Comparison of ENCODE assay signal across 8 cellular contexts in genomic region chr6:159716247-159717086, GRCh38. TPM values are rescaled to one million over a fixed set of nuclear protein-coding genes. Genes with fewer than 3 reads are reported as not detected.
DNase-seq lines count a peak whose midpoint lies in the region; ATAC-seq, FAIRE-seq and TF ChIP-seq lines count a peak whose summit lies in the region.

No MANE protein-coding gene starts in this region.

- POLR2A ChIA-PET in RWPE1 (lab: Yijun Ruan, JAX; ENCODE audit: low non-redundant PET), result interaction anchor here (0.6 kb wide), 1 partner anchor 16 kb away, joined by 3 read pairs; no protein-coding TSS in a partner anchor

- no peak for FAIRE-seq in D721Med (lab: Jason Lieb, UNC)

- ATAC-seq in HG02798 (IDR thresholded peaks at IDR 0.05; ENCODE audit: poor library complexity, unreplicated experiment) (no peak), HG02571 (IDR thresholded peaks at IDR 0.05; ENCODE audit: unreplicated experiment) (no peak)

- peak overlapping the region; percentile 84 for H3K27ac ChIP-seq in RWPE1

- peak overlapping the region; percentile 24 to 31 for H3K4me3 ChIP-seq in foreskin fibroblast (ENCODE audit: low read depth in 1 of 2, low read length in 2 of 2)

- TF ChIP-seq CTCF in RWPE1 (conservative IDR thresholded peaks at IDR 0.05; ENCODE audit: low read depth) (no peak), foreskin fibroblast (IDR thresholded peaks at IDR 0.05; ENCODE audit: low read depth, low read length) (no peak), D721Med (IDR thresholded peaks at IDR 0.05; ENCODE audit: insufficient read depth, missing control alignments) (no peak)

- peak; percentile 96 for DNase-seq in EH (ENCODE audit: low read depth)
- DNase-seq in RWPE1 (ENCODE audit: low spot score), result peak; percentile 78
- DNase-seq in foreskin fibroblast, result peak; percentile 95 to 97
- peak; percentile 99 for DNase-seq in renal cortical epithelial cell (ENCODE audit: low read depth)
- no peak for DNase-seq in D721Med (ENCODE audit: insufficient read length, low spot score)
- no peak for DNase-seq in GM19240 (ENCODE audit: insufficient read length, low spot score)

- CTCF ChIA-PET in RWPE1 (lab: Yijun Ruan, JAX), result no interaction called here

RNA-seq across cellular contexts. Expression of gene WTAP, which starts 10.8 kb away (rescaled TPM):
- 135 and 146 TPM in 2 replicates for total RNA-seq in renal cortical epithelial cell

RNA-seq across cellular contexts. Expression of gene SOD2, which starts 23.4 kb away (rescaled TPM):
- total RNA-seq in renal cortical epithelial cell, result 2,050 and 3,674 TPM in 2 replicates

RNA-seq across cellular contexts. Expression of gene ACAT2, which starts 45.4 kb away (rescaled TPM):
- total RNA-seq in renal cortical epithelial cell, result 17.4 and 140 TPM in 2 replicates

Comparison
In these comparisons a context has a peak if more than half of its experiments do, and no peak if none do; other contexts are left out.
1. DNase-seq: peak in EH (single experiment), RWPE1 (single experiment), foreskin fibroblast (2 of 2) and renal cortical epithelial cell (single experiment); none in D721Med (single experiment) and GM19240 (single experiment).